In the genomic region with DNA sequence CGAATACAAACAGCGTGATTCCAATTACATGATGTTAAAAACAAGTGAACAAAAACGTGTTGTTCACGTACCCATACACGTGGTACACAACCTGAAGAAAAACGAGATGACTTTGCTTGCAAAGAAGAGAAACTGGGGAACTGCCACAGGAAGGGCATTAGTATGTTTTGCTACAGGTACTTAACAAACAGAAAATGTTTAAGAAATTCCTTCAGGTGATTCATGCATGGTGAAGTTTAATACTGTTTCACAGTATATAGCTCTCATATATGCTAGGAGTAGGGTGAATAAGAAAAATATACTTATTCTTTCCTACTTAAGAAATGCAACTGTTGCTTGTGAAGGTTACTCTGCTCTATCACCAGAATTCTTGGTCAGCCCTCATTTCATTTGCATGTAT, we compare ENCODE assay signal across 29 cellular contexts.
"Had no signal": no experiment of that assay in that cellular context is flagged by ENCODE, and none has a peak within 500 bp of the region (broad histone marks: within the 10 kb centered on the region; RNA-seq: fewer than 3 reads in every experiment).

No MANE protein-coding gene starts in this region.

- ATAC-seq: activated CD4-positive, alpha-beta T cell treated with anti-CD3 and anti-CD28 coated beads for 36 hours; activated CD8-positive, alpha-beta memory T cell treated with anti-CD3 and anti-CD28 coated beads, Interleukin-2, amount 10 ng/mL, durations not matched to agents 7 days and 5 days; activated CD8-positive, alpha-beta T cell treated with anti-CD3 and anti-CD28 coated beads, Interleukin-2, amount 10 ng/mL, durations not matched to agents 7 days and 5 days; activated naive CD4-positive, alpha-beta T cell treated with anti-CD3 and anti-CD28 coated beads, Interleukin-2, amount 50 U/mL, for 72 hours; effector memory CD8-positive, alpha-beta T cell; foreskin keratinocyte; gastrocnemius medialis had no signal

- H3K27me3 ChIP-seq: ascending aorta, breast epithelium, cardiac muscle cell, dorsolateral prefrontal cortex, esophagus muscularis mucosa, foreskin keratinocyte, gastrocnemius medialis had no signal

- H3K4me1 ChIP-seq: ascending aorta, breast epithelium, esophagus muscularis mucosa, foreskin keratinocyte, gastrocnemius medialis had no signal

- H3K9me3 ChIP-seq: ascending aorta, breast epithelium, esophagus muscularis mucosa, gastrocnemius medialis had no signal

- H3K27ac ChIP-seq: ascending aorta, breast epithelium, cardiac muscle cell, coronary artery, dorsolateral prefrontal cortex, esophagus muscularis mucosa, foreskin keratinocyte, gastrocnemius medialis had no signal

- DNase-seq: activated CD4-positive, alpha-beta memory T cell treated with anti-CD3 and anti-CD28 coated beads for 36 hours; activated CD4-positive, alpha-beta T cell treated with anti-CD3 and anti-CD28 coated beads for 36 hours; activated CD4-positive, alpha-beta T cell treated with anti-CD3 and anti-CD28 coated beads, Interleukin-2, amount 10 ng/mL, durations not matched to agents 24 days and 14 days; activated CD4-positive, CD25-positive, alpha-beta regulatory T cell; activated CD4-positive, CD25-positive, alpha-beta regulatory T cell treated with anti-CD3 and anti-CD28 coated beads, Interleukin-2, amount 50 U/mL, for 72 hours; activated CD8-positive, alpha-beta memory T cell treated with anti-CD3 and anti-CD28 coated beads, Interleukin-2, amount 10 ng/mL, durations not matched to agents 7 days and 5 days; activated CD8-positive, alpha-beta memory T cell treated with anti-CD3 and anti-CD28 coated beads, Interleukin-2, amount 50 U/mL, for 4 hours; activated CD8-positive, alpha-beta T cell treated with anti-CD3 and anti-CD28 coated beads, Interleukin-2, amount 10 ng/mL, durations not matched to agents 7 days and 5 days; activated effector memory CD4-positive, alpha-beta T cell treated with anti-CD3 and anti-CD28 coated beads, Interleukin-2, amount 50 U/mL, for 16 hours; activated naive CD4-positive, alpha-beta T cell; activated naive CD4-positive, alpha-beta T cell treated with anti-CD3 and anti-CD28 coated beads, Interleukin-2, amount 10 ng/mL, durations not matched to agents 7 days and 5 days; activated naive CD8-positive, alpha-beta T cell treated with anti-CD3 and anti-CD28 coated beads, Interleukin-2, amount 10 ng/mL, durations not matched to agents 7 days and 5 days; activated T-cell treated with anti-CD3 and anti-CD28 coated beads, Interleukin-2, amount 50 U/mL, for 1 hour; activated T-cell treated with anti-CD3 and anti-CD28 coated beads, Interleukin-2, amount 50 U/mL, for 48 hours; central memory CD4-positive, alpha-beta T cell; cerebellar nuclear complex; dorsolateral prefrontal cortex; effector memory CD8-positive, alpha-beta T cell; erythroblast; foreskin keratinocyte; gastrocnemius medialis; glutamatergic neuron; T-helper 2 cell had no signal

- H3K4me3 ChIP-seq: ascending aorta, breast epithelium, cardiac muscle cell, coronary artery, dorsolateral prefrontal cortex, esophagus muscularis mucosa, gastrocnemius medialis had no signal
